Comparison of ENCODE assay signal across 10 cellular contexts in the genomic region with DNA sequence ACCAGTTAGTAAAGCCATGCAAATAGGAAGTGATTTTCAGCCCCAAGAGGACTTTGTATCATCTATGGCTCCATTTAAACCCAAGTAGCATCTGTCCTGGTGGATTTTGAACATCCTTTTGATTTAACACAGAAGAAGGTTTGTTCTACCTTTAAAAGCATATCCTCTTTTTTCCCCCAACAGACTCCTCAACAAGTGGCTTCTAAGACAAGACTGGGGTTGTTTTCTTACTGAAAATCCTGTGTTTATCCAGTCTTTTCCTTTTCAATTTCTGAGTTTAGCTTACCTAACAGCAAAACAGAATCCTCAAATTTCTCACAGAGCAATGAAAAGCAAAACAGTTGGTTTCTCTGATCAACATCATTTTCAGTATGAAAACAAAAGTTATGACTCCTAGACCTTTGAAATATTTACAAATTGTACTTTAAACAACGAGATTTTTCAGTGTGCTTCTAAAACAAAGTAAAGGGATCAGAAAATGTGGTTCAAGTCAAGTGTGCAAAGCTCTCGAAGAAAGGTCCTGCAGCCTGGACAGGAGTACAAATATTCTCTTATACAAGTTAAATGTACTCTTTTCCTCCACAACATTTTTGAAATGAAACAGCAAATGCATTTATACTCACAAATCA. TPM values are rescaled to one million over a fixed set of nuclear protein-coding genes. Genes with fewer than 3 reads are reported as not detected.
A peak's percentile ranks its signal among the peaks of the same experiment; 100 is the strongest.
DNase-seq lines count a peak whose midpoint lies in the region; ATAC-seq and TF ChIP-seq lines count a peak whose summit lies in the region.
"Had no signal": no experiment of that assay in that cellular context is flagged by ENCODE, and none has a peak within 500 bp of the region (broad histone marks: within the 10 kb centered on the region; RNA-seq: fewer than 3 reads in every experiment).

No MANE protein-coding gene starts in this region.

- peaks cover 33% of the 10 kb centered on the region for H3K4me1 ChIP-seq in CD4-positive, CD25-positive, alpha-beta regulatory T cell (ENCODE audit: control insufficient read depth, insufficient read depth, low read length, poor library complexity, severe bottlenecking)
- H3K4me1 ChIP-seq in PC-9 (replicated peaks; ENCODE audit: insufficient read depth) (peaks cover 40% of the 10 kb centered on the region), endocrine pancreas (ENCODE audit: control insufficient read depth, insufficient read depth, low read length) (peaks cover 6% of the 10 kb centered on the region), HAP-1 (peaks cover 16% of the 10 kb centered on the region)

- H3K36me3 ChIP-seq in CD4-positive, CD25-positive, alpha-beta regulatory T cell (ENCODE audit: control insufficient read depth, insufficient read depth, low read length), result no peaks in the 10 kb centered on the region
- H3K36me3 ChIP-seq in PC-9 (ENCODE audit: low read depth), result peaks cover 33% of the 10 kb centered on the region
- no peaks in the 10 kb centered on the region for H3K36me3 ChIP-seq in endocrine pancreas (ENCODE audit: control insufficient read depth, insufficient read depth, low read length)
- H3K36me3 ChIP-seq in neural cell (ENCODE audit: insufficient read depth, low read length), result no peaks in the 10 kb centered on the region
- no peaks in the 10 kb centered on the region for H3K36me3 ChIP-seq in HAP-1 (replicated peaks)

- peak overlapping the region; percentile 84 for H3K4me3 ChIP-seq in CD4-positive, CD25-positive, alpha-beta regulatory T cell (ENCODE audit: low read depth, low read length)
- H3K4me3 ChIP-seq in PC-9 (peak overlapping the region; percentile 94), endocrine pancreas (ENCODE audit: control insufficient read depth, insufficient read depth, low read length) (peak overlapping the region; percentile 76), neural cell (ENCODE audit: low read length) (peak overlapping the region; percentile 83), HAP-1 (no peak overlapping the region; the same call in 1 of the 2 replicates)

- no peaks in the 10 kb centered on the region for H3K9me2 ChIP-seq in PC-9 (ENCODE audit: insufficient read depth)
- no peaks in the 10 kb centered on the region for H3K9me2 ChIP-seq in neural cell (ENCODE audit: insufficient read depth, low read length)

- H4K20me1 ChIP-seq in PC-9 (ENCODE audit: insufficient read depth) (peaks cover 12% of the 10 kb centered on the region), neural cell (ENCODE audit: insufficient read depth) (no peaks in the 10 kb centered on the region)

- peak overlapping the region; percentile 28 for H3K27ac ChIP-seq in CD4-positive, CD25-positive, alpha-beta regulatory T cell (ENCODE audit: insufficient read depth, low read length, poor library complexity, severe bottlenecking)
- H3K27ac ChIP-seq in PC-9 (peak overlapping the region; percentile 95), neural cell (ENCODE audit: low read length) (no peak overlapping the region)

- POLR2A ChIA-PET in PC-9 (lab: Charles Lee; ENCODE audit: unreplicated experiment), result interaction anchor here (0.6 kb wide), 2 partner anchors 305 to 522 kb away, joined by 4 to 8 read pairs; no protein-coding TSS in a partner anchor

- peaks cover 67% of the 10 kb centered on the region for H3K79me2 ChIP-seq in PC-9 (ENCODE audit: low read depth)
- H3K79me2 ChIP-seq in neural cell (replicated peaks; ENCODE audit: insufficient read depth, low read length), result peaks cover 15% of the 10 kb centered on the region

- peaks cover 71% of the 10 kb centered on the region for H3F3A ChIP-seq in PC-9 (ENCODE audit: insufficient read depth, low read depth)
- no peaks in the 10 kb centered on the region for H3F3A ChIP-seq in neural cell (ENCODE audit: insufficient read depth, low read length, poor library complexity, severe bottlenecking)

- no peak for ATAC-seq in CD4-positive, CD25-positive, alpha-beta regulatory T cell (ENCODE audit: low read depth in 2 of 2)
- ATAC-seq in HG03196 (IDR thresholded peaks at IDR 0.05; ENCODE audit: unreplicated experiment) (no peak), HG03442 (IDR thresholded peaks at IDR 0.05; ENCODE audit: unreplicated experiment) (no peak), HG03439 (IDR thresholded peaks at IDR 0.05; ENCODE audit: unreplicated experiment) (no peak)

- H3K9ac ChIP-seq in endocrine pancreas (ENCODE audit: control insufficient read depth, insufficient read depth, low read length) (no peak overlapping the region), neural cell (ENCODE audit: low read length) (no peak overlapping the region)

- TF ChIP-seq CTCF in PC-9 (conservative IDR thresholded peaks at IDR 0.05) (no peak), neural cell (IDR thresholded peaks at IDR 0.05; ENCODE audit: poor library complexity, severe bottlenecking) (no peak)

- peaks cover 0 to 2% (median 0%) of the 10 kb centered on the region in 7 donors for H3K9me3 Mint-ChIP-seq in CD4-positive, CD25-positive, alpha-beta regulatory T cell

- H3K36me3 Mint-ChIP-seq in CD4-positive, CD25-positive, alpha-beta regulatory T cell, result no peaks in the 10 kb centered on the region

- TF ChIP-seq EP300 in neural cell (conservative IDR thresholded peaks at IDR 0.05; ENCODE audit: poor library complexity, severe bottlenecking), result no peak

- H3K27ac Mint-ChIP-seq in CD4-positive, CD25-positive, alpha-beta regulatory T cell, result peak overlapping the region in 1 of 3 donors; percentile 32

- peaks cover 0 to 34% (median 25%) of the 10 kb centered on the region in 4 donors for H3K4me1 Mint-ChIP-seq in CD4-positive, CD25-positive, alpha-beta regulatory T cell

- BruUV-seq in PC-9 (replicated peaks; lab: Mats Ljungman, UMichigan), result no TSS peak

- CTCF ChIA-PET in PC-9 (lab: Charles Lee), result interaction anchor here (0.7 kb wide), 1 partner anchor 695 kb away, joined by 3 read pairs; no protein-coding TSS in a partner anchor

- H3K9me3 ChIP-seq in CD4-positive, CD25-positive, alpha-beta regulatory T cell (ENCODE audit: control insufficient read depth in 2 of 2, low read length in 2 of 2), result no peaks in the 10 kb centered on the region
- H3K9me3 ChIP-seq in PC-9 (ENCODE audit: insufficient read depth, low read depth), result no peaks in the 10 kb centered on the region
- H3K9me3 ChIP-seq in endocrine pancreas (ENCODE audit: control insufficient read depth, low read length), result no peaks in the 10 kb centered on the region
- H3K9me3 ChIP-seq in neural cell (ENCODE audit: low read length), result no peaks in the 10 kb centered on the region
- no peaks in the 10 kb centered on the region for H3K9me3 ChIP-seq in HAP-1

- H2AFZ ChIP-seq in PC-9 (no peak overlapping the region), neural cell (ENCODE audit: low read depth, low read length) (no peak overlapping the region)

- no peaks in the 10 kb centered on the region for H3K27me3 Mint-ChIP-seq in CD4-positive, CD25-positive, alpha-beta regulatory T cell

- H3K27me3 ChIP-seq in CD4-positive, CD25-positive, alpha-beta regulatory T cell (ENCODE audit: control insufficient read depth, insufficient read depth, low read length), result no peaks in the 10 kb centered on the region
- H3K27me3 ChIP-seq in PC-9 (ENCODE audit: insufficient read depth, low read depth), result no peaks in the 10 kb centered on the region
- H3K27me3 ChIP-seq in endocrine pancreas (ENCODE audit: control insufficient read depth, insufficient read depth, low read length), result no peaks in the 10 kb centered on the region
- peaks cover 22% of the 10 kb centered on the region for H3K27me3 ChIP-seq in neural cell (ENCODE audit: insufficient read depth, low read depth, low read length)
- no peaks in the 10 kb centered on the region for H3K27me3 ChIP-seq in HAP-1 (ENCODE audit: low read depth)

- H3K4me2 ChIP-seq in PC-9, result peak overlapping the region; percentile 89
- peak overlapping the region; percentile 54 for H3K4me2 ChIP-seq in neural cell (ENCODE audit: low read length)

- H3K4me3 Mint-ChIP-seq in CD4-positive, CD25-positive, alpha-beta regulatory T cell, result peak overlapping the region; percentile 69 to 92 (median 82)

- no peak for DNase-seq in CD4-positive, CD25-positive, alpha-beta regulatory T cell
- DNase-seq in PC-9 (no peak), HAP-1 (ENCODE audit: low spot score in 2 of 2) (no peak)
- DNase-seq: HCEC 1CT, NCI-H1105 had no signal

- in situ Hi-C loops in HAP-1 (cut with MboI; ENCODE audit: low sequenced_read_pairs), result no loop called here

- intact Hi-C loops in PC-9 (cut with micrococcal nuclease; ENCODE audit: unreplicated experiment), result loop anchor here (5.0 kb wide), 1 partner anchor 136 kb away; no protein-coding TSS in a partner anchor

- no peak for TF ChIP-seq RAD21 in neural cell (conservative IDR thresholded peaks at IDR 0.05)

TF ChIP-seq in neural cell, 6 proteins besides CTCF, POLR2A, EP300 and RAD21:
- TF ChIP-seq MXI1 (conservative IDR thresholded peaks at IDR 0.05; ENCODE audit: poor library complexity, severe bottlenecking) (no peak), SMC3 (conservative IDR thresholded peaks at IDR 0.05; ENCODE audit: poor library complexity) (no peak)
TF ChIP-seq in neural cell: peak in this region for 0.

RNA-seq across cellular contexts. Expression of a gene that starts 2.8 kb away (rescaled TPM):
- total RNA-seq in CD4-positive, CD25-positive, alpha-beta regulatory T cell, result 42.0 TPM
- polyA plus RNA-seq in CD4-positive, CD25-positive, alpha-beta regulatory T cell, result 1 to 10 TPM; 1.1 to 2.0 (median 1.5) TPM
- 29.1 and 38.3 TPM in 2 replicates for total RNA-seq in PC-9 (2021)
- 6.6 and 8.5 TPM in 2 replicates for polyA plus RNA-seq in neural cell
- polyA minus RNA-seq in neural cell, result 9.7 and 11.8 TPM in 2 replicates

RNA-seq across cellular contexts. Expression of a gene that starts 55.7 kb away (rescaled TPM):
- 592 TPM for total RNA-seq in CD4-positive, CD25-positive, alpha-beta regulatory T cell
- 100 to 1,000 TPM; 173 to 229 (median 206) TPM for polyA plus RNA-seq in CD4-positive, CD25-positive, alpha-beta regulatory T cell
- 466 and 587 TPM in 2 replicates for total RNA-seq in PC-9 (2021)
- polyA plus RNA-seq in neural cell, result 262 and 359 TPM in 2 replicates
- 258 and 347 TPM in 2 replicates for polyA minus RNA-seq in neural cell
